14 cellular contexts compared by ENCODE assay signal in genomic region chr13:114059946-114060860, GRCh38.
DNase-seq lines count a peak whose midpoint lies in the region; ATAC-seq and TF ChIP-seq lines count a peak whose summit lies in the region.
"Had no signal": no experiment of that assay in that cellular context is flagged by ENCODE, and none has a peak within 500 bp of the region (broad histone marks: within the 10 kb centered on the region; RNA-seq: fewer than 3 reads in every experiment).

No MANE protein-coding gene starts in this region.

- H3K4me3 Mint-ChIP-seq in chondrocyte (ENCODE audit: unreplicated experiment) (no peak overlapping the region), neural progenitor cell (peak overlapping the region; percentile 43), progenitor cell of endocrine pancreas (ENCODE audit: low read depth) (no peak overlapping the region)

- TF ChIP-seq CTCF in heart left ventricle (IDR thresholded peaks at IDR 0.05), result no peak
- no peak for TF ChIP-seq CTCF in chondrocyte (IDR thresholded peaks at IDR 0.05)
- no peak for TF ChIP-seq CTCF in neural progenitor cell (IDR thresholded peaks at IDR 0.05)
- TF ChIP-seq CTCF in vagina (IDR thresholded peaks at IDR 0.05), result no peak
- no peak for TF ChIP-seq CTCF in progenitor cell of endocrine pancreas (IDR thresholded peaks at IDR 0.05; ENCODE audit: unreplicated experiment)

- H3K79me2 ChIP-seq in neural progenitor cell (ENCODE audit: low read depth), result no peaks in the 10 kb centered on the region

- H3K27me3 ChIP-seq in heart left ventricle (no peaks in the 10 kb centered on the region), neural progenitor cell (no peaks in the 10 kb centered on the region), vagina (no peaks in the 10 kb centered on the region)

- no peak overlapping the region for H3K4me2 ChIP-seq in neural progenitor cell
- H3K4me2 ChIP-seq: PC-9 had no signal

- H2AFZ ChIP-seq in neural progenitor cell (replicated peaks), result no peak overlapping the region
- H2AFZ ChIP-seq: PC-9 had no signal

- H4K20me1 ChIP-seq in neural progenitor cell (ENCODE audit: low read depth), result no peaks in the 10 kb centered on the region

- no peaks in the 10 kb centered on the region for H3K27me3 Mint-ChIP-seq in chondrocyte (ENCODE audit: low read depth)
- peaks cover 6% of the 10 kb centered on the region for H3K27me3 Mint-ChIP-seq in neural progenitor cell (ENCODE audit: insufficient read depth, low read depth)
- no peaks in the 10 kb centered on the region for H3K27me3 Mint-ChIP-seq in progenitor cell of endocrine pancreas

- TF ChIP-seq POLR2A in heart left ventricle (IDR thresholded peaks at IDR 0.05) (no peak), vagina (IDR thresholded peaks at IDR 0.05) (no peak)

- peaks cover 47% of the 10 kb centered on the region for H3K4me1 Mint-ChIP-seq in chondrocyte (ENCODE audit: low read depth)
- H3K4me1 Mint-ChIP-seq in neural progenitor cell, result peaks cover 67% of the 10 kb centered on the region
- H3K4me1 Mint-ChIP-seq in progenitor cell of endocrine pancreas (ENCODE audit: low read depth), result peaks cover 10% of the 10 kb centered on the region

- H3K4me3 ChIP-seq in heart left ventricle (no peak overlapping the region), neural progenitor cell (no peak overlapping the region), vagina (no peak overlapping the region)
- H3K4me3 ChIP-seq: PC-9 had no signal

- H3K36me3 ChIP-seq in heart left ventricle (peaks cover 0 to 16% (median 0%) of the 10 kb centered on the region in 9 donors), neural progenitor cell (no peaks in the 10 kb centered on the region), vagina (no peaks in the 10 kb centered on the region)

- H3K27ac Mint-ChIP-seq in chondrocyte (ENCODE audit: unreplicated experiment), result peak overlapping the region; percentile 57
- no peak overlapping the region for H3K27ac Mint-ChIP-seq in neural progenitor cell
- no peak overlapping the region for H3K27ac Mint-ChIP-seq in progenitor cell of endocrine pancreas

- H3K9ac ChIP-seq in neural progenitor cell, result no peak overlapping the region

- H3F3A ChIP-seq in neural progenitor cell (ENCODE audit: low read depth), result peaks cover 19% of the 10 kb centered on the region

- H3K9me3 Mint-ChIP-seq in chondrocyte (ENCODE audit: low read depth), result no peaks in the 10 kb centered on the region
- peaks cover 3% of the 10 kb centered on the region for H3K9me3 Mint-ChIP-seq in neural progenitor cell
- H3K9me3 Mint-ChIP-seq in progenitor cell of endocrine pancreas (ENCODE audit: low read depth), result no peaks in the 10 kb centered on the region

- H3K4me1 ChIP-seq in heart left ventricle (peaks cover 0 to 73% (median 47%) of the 10 kb centered on the region in 12 donors), neural progenitor cell (peaks cover 27% of the 10 kb centered on the region), vagina (peaks cover 92% of the 10 kb centered on the region)

- 86 to 93% (median 91%) methylated on average over 48 to 53 of the region's 53 CpGs for WGBS in heart left ventricle, 4 donors

- DNase-seq in heart left ventricle (peak in 4 of 5 donors; percentile 52 to 81 (median 56)), left cardiac atrium (no peak), chondrocyte (ENCODE audit: low spot score) (no peak), neural progenitor cell (ENCODE audit: low spot score) (no peak), vagina (ENCODE audit: extremely low spot score in 2 of 2) (no peak), progenitor cell of endocrine pancreas (ENCODE audit: low spot score, unreplicated experiment) (no peak)
- no peak for DNase-seq in stimulated activated CD4-positive, alpha-beta T cell treated with anti-CD3 and anti-CD28 coated beads, Interleukin-4, amount 100 ng/mL, for 1 hour
- DNase-seq: activated CD4-positive, alpha-beta T cell treated with anti-CD3 and anti-CD28 coated beads, Interleukin-2, amount 50 U/mL, for 48 hours; activated naive CD4-positive, alpha-beta T cell; cortex of kidney; NCI-H1092; PC-9; T-helper 2 cell had no signal

- no peaks in the 10 kb centered on the region for H3K9me3 ChIP-seq in heart left ventricle
- no peaks in the 10 kb centered on the region for H3K9me3 ChIP-seq in neural progenitor cell (ENCODE audit: low read depth)
- no peaks in the 10 kb centered on the region for H3K9me3 ChIP-seq in vagina

- ATAC-seq in heart left ventricle (peak in 1 of 4 donors; percentile 34), left cardiac atrium (no peak), HG02885 (IDR thresholded peaks at IDR 0.05; ENCODE audit: poor library complexity, unreplicated experiment) (no peak)

- H3K27ac ChIP-seq in heart left ventricle, result peak overlapping the region in 3 of 12 donors; percentile 25 to 46 (median 27)
- H3K27ac ChIP-seq in neural progenitor cell, result no peak overlapping the region
- H3K27ac ChIP-seq in vagina, result peak overlapping the region; percentile 59
- H3K27ac ChIP-seq: PC-9 had no signal

- intact Hi-C loops in heart left ventricle (cut with DNase I) (loop anchor here in 2 of 10 donors (5.0 to 10.0 kb wide), 2 partner anchors 72 to 75 kb away; partner anchors contain the start of gene RASA3 (in 2 of the 2)), left cardiac atrium (cut with DNase I) (no loop called here), vagina (cut with DNase I) (loop anchor here (10.0 kb wide), 1 partner anchor 75 kb away; the partner anchor contains the start of gene RASA3)

- peaks cover 6% of the 10 kb centered on the region for H3K36me3 Mint-ChIP-seq in chondrocyte (ENCODE audit: low read depth)
- peaks cover 12% of the 10 kb centered on the region for H3K36me3 Mint-ChIP-seq in neural progenitor cell
- no peaks in the 10 kb centered on the region for H3K36me3 Mint-ChIP-seq in progenitor cell of endocrine pancreas (ENCODE audit: insufficient read depth)

Comparison
In these comparisons a context has a peak if more than half of its experiments do, and no peak if none do; other contexts are left out.
1. DNase-seq: peak in heart left ventricle (4 of 5); none in left cardiac atrium (single experiment), chondrocyte (single experiment), neural progenitor cell (single experiment), vagina (0 of 2), stimulated activated CD4-positive, alpha-beta T cell treated with anti-CD3 and anti-CD28 coated beads, Interleukin-4, amount 100 ng/mL, for 1 hour (single experiment) and progenitor cell of endocrine pancreas (single experiment).